Comparison of ENCODE assay signal across 27 cellular contexts in the genomic region with DNA sequence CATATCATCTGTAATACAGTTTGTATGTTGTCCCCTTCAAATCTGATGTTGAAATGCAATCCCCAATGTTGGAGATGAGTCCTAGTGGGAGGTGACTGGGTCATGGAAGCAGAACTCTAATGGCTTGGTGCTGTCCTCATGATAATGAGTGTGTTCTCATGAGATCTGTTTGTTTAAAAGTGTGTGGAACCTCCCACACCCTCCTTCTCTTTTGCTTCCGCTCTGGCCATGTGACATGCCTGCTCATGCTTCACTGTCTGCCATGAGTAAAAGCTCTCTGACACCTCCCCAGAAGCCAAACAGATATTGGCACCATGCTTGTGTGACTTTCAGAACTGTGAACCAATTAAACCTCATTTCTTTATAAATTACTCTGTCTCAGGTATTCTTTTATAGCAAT.
"Had no signal": no experiment of that assay in that cellular context is flagged by ENCODE, and none has a peak within 500 bp of the region (broad histone marks: within the 10 kb centered on the region; RNA-seq: fewer than 3 reads in every experiment).

No MANE protein-coding gene starts in this region.

- DNase-seq: activated CD4-positive, alpha-beta memory T cell treated with anti-CD3 and anti-CD28 coated beads, Interleukin-2, amount 10 ng/mL, durations not matched to agents 7 days and 5 days; activated CD4-positive, alpha-beta T cell treated with anti-CD3 and anti-CD28 coated beads for 1 hour; activated CD4-positive, alpha-beta T cell treated with anti-CD3 and anti-CD28 coated beads for 48 hours; activated CD4-positive, CD25-positive, alpha-beta regulatory T cell; activated CD8-positive, alpha-beta memory T cell treated with anti-CD3 and anti-CD28 coated beads for 24 hours; activated CD8-positive, alpha-beta memory T cell treated with anti-CD3 and anti-CD28 coated beads, Interleukin-2, amount 10 ng/mL, durations not matched to agents 7 days and 5 days; activated CD8-positive, alpha-beta memory T cell treated with anti-CD3 and anti-CD28 coated beads, Interleukin-2, amount 50 U/mL, for 48 hours; activated effector memory CD4-positive, alpha-beta T cell treated with Interleukin-2 at 50 U/mL for 16 hours; activated naive CD8-positive, alpha-beta T cell treated with anti-CD3 and anti-CD28 coated beads, Interleukin-2, amount 10 ng/mL, durations not matched to agents 7 days and 5 days; activated T-cell treated with anti-CD3 and anti-CD28 coated beads, Interleukin-2, amount 50 U/mL, for 48 hours; amygdala; cerebellar nuclear complex; NCI-H1092 treated with DMSO at 0.1 percent for 48 hours; NCI-H1417; NCI-H146; NCI-H187; NCI-H2029 treated with DMSO at 0.1 percent for 48 hours; NCI-H446 treated with DMSO at 0.1 percent for 48 hours; NCI-H524; SHP77; SJCRH30; T1000; WERI-Rb-1 had no signal

- H3K4me1 ChIP-seq: ascending aorta, SJCRH30 had no signal

- H3K4me3 ChIP-seq: ascending aorta, SJCRH30, SK-N-MC had no signal

- ATAC-seq: activated CD8-positive, alpha-beta memory T cell treated with anti-CD3 and anti-CD28 coated beads, Interleukin-2, amount 10 ng/mL, durations not matched to agents 7 days and 5 days; Panc1 had no signal

- H3K27ac ChIP-seq: ascending aorta, SJCRH30, SK-N-MC, WERI-Rb-1 had no signal

- H3K4me3 Mint-ChIP-seq: activated CD4-positive, alpha-beta memory T cell treated with anti-CD3 and anti-CD28 coated beads, Interleukin-2, amount 10 ng/mL, durations not matched to agents 7 days and 5 days; activated CD8-positive, alpha-beta memory T cell treated with anti-CD3 and anti-CD28 coated beads, Interleukin-2, amount 10 ng/mL, durations not matched to agents 7 days and 5 days; activated naive CD4-positive, alpha-beta T cell treated with anti-CD3 and anti-CD28 coated beads, Interleukin-2, amount 50 U/mL, for 24 hours; activated naive CD8-positive, alpha-beta T cell treated with anti-CD3 and anti-CD28 coated beads, Interleukin-2, amount 10 ng/mL, durations not matched to agents 7 days and 5 days had no signal

- H3K27me3 ChIP-seq: ascending aorta, SJCRH30 had no signal

- H3K27me3 Mint-ChIP-seq: activated CD4-positive, alpha-beta memory T cell treated with anti-CD3 and anti-CD28 coated beads, Interleukin-2, amount 10 ng/mL, durations not matched to agents 7 days and 5 days; activated CD8-positive, alpha-beta memory T cell treated with anti-CD3 and anti-CD28 coated beads, Interleukin-2, amount 10 ng/mL, durations not matched to agents 7 days and 5 days; activated naive CD4-positive, alpha-beta T cell treated with anti-CD3 and anti-CD28 coated beads, Interleukin-2, amount 50 U/mL, for 24 hours; activated naive CD8-positive, alpha-beta T cell treated with anti-CD3 and anti-CD28 coated beads, Interleukin-2, amount 10 ng/mL, durations not matched to agents 7 days and 5 days had no signal

- H3K9me3 ChIP-seq: SJCRH30 had no signal

- H3K27ac Mint-ChIP-seq: activated CD4-positive, alpha-beta memory T cell treated with anti-CD3 and anti-CD28 coated beads, Interleukin-2, amount 10 ng/mL, durations not matched to agents 7 days and 5 days; activated CD8-positive, alpha-beta memory T cell treated with anti-CD3 and anti-CD28 coated beads, Interleukin-2, amount 10 ng/mL, durations not matched to agents 7 days and 5 days; activated naive CD4-positive, alpha-beta T cell treated with anti-CD3 and anti-CD28 coated beads, Interleukin-2, amount 50 U/mL, for 24 hours; activated naive CD8-positive, alpha-beta T cell treated with anti-CD3 and anti-CD28 coated beads, Interleukin-2, amount 10 ng/mL, durations not matched to agents 7 days and 5 days had no signal

- H3K36me3 ChIP-seq: ascending aorta, SJCRH30, WERI-Rb-1 had no signal
